ENCODE assay signal across 31 cellular contexts in the genomic region with DNA sequence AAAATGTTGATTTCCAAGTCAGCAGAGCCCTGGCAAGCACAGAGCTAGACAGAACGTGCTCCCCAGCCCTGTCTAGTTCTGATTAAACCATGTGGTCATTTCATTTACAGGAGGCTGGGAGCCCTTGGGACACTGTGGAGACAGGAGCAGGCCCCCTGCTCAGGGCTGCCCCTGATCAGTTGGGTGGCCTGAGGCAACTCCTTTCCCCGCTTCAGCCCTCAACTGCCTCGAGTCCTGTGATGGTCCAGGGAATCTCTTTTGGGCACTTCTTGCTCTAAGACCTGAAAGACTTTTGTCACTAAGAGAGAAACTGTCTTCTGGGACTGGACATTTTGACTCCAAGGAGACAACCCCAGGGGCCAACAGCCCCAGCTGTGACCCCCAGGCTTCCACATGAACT. TPM values are rescaled to one million over a fixed set of nuclear protein-coding genes. Genes with fewer than 3 reads are reported as not detected.
DNase-seq lines count a peak whose midpoint lies in the region; ATAC-seq and TF ChIP-seq lines count a peak whose summit lies in the region.
"Had no signal": no experiment of that assay in that cellular context is flagged by ENCODE, and none has a peak within 500 bp of the region (broad histone marks: within the 10 kb centered on the region; RNA-seq: fewer than 3 reads in every experiment).

No MANE protein-coding gene starts in this region.

- no peak for TF ChIP-seq POLR2A in ovary (IDR thresholded peaks at IDR 0.05)

- no peak overlapping the region for H3K9ac ChIP-seq in endodermal cell (ENCODE audit: extremely low read depth, low read length, poor library complexity, severe bottlenecking)
- H3K9ac ChIP-seq: GM23248 had no signal

- H3K4me3 Mint-ChIP-seq in endodermal cell: no peak overlapping the region
- H3K4me3 Mint-ChIP-seq: activated CD4-positive, alpha-beta memory T cell treated with anti-CD3 and anti-CD28 coated beads, Interleukin-2, amount 10 ng/mL, durations not matched to agents 7 days and 5 days; activated T-helper 17 cell treated with anti-CD3 and anti-CD28 coated beads, Interleukin-2, amount 50 U/mL, for 72 hours; CD14-positive monocyte; T-helper 1 cell treated with Interleukin-12 subunit alpha and Interleukin-12 subunit beta and Interleukin-4 antibody, amounts not matched to agents 30 μg/mL and 1 μg/mL, for 36 hours had no signal

- intact Hi-C loops in ovary (cut with DNase I): loop anchor here in 1 of 4 donors (10.0 kb wide), 2 partner anchors 175 to 215 kb away; partner anchors contain the start of gene TP53INP2

- peaks cover 90% of the 10 kb centered on the region for H3K36me3 ChIP-seq in RWPE2 (ENCODE audit: low read depth)
- H3K36me3 ChIP-seq in endodermal cell (ENCODE audit: control insufficient read depth, insufficient read depth, low read length): peaks cover 84% of the 10 kb centered on the region
- H3K36me3 ChIP-seq in ovary: no peaks in the 10 kb centered on the region

- DNase-seq in activated effector memory CD4-positive, alpha-beta T cell treated with anti-CD3 and anti-CD28 coated beads, Interleukin-2, amount 50 U/mL, for 16 hours: peak; percentile 17
- DNase-seq in activated effector memory CD4-positive, alpha-beta T cell treated with Interleukin-2 at 50 U/mL for 16 hours: no peak
- DNase-seq in RWPE2 (ENCODE audit: low spot score) (peak; percentile 57), endodermal cell (no peak), ovary (no peak)
- DNase-seq: 8988T; activated CD4-positive, alpha-beta memory T cell treated with anti-CD3 and anti-CD28 coated beads, Interleukin-2, amount 10 ng/mL, durations not matched to agents 7 days and 5 days; activated CD4-positive, CD25-positive, alpha-beta regulatory T cell treated with anti-CD3 and anti-CD28 coated beads, Interleukin-2, amount 50 U/mL, for 72 hours; activated CD8-positive, alpha-beta memory T cell treated with anti-CD3 and anti-CD28 coated beads, Interleukin-2, amount 50 U/mL, for 48 hours; DMS79 treated with DMSO at 0.1 percent for 48 hours; gastrocnemius medialis; GDM1; GM23248; Karpas-422; NCI-H1436; NCI-H2081; NCI-H2227 treated with DMSO at 0.1 percent for 48 hours; NCI-H526; Right ventricle myocardium superior; stimulated activated CD8-positive, alpha-beta memory T cell treated with anti-CD3 and anti-CD28 coated beads, Interleukin-4, amount 100 ng/mL, for 48 hours; stomach; upper lobe of right lung had no signal

- no peak overlapping the region for H3K27ac Mint-ChIP-seq in endodermal cell
- H3K27ac Mint-ChIP-seq: activated CD4-positive, alpha-beta memory T cell treated with anti-CD3 and anti-CD28 coated beads, Interleukin-2, amount 10 ng/mL, durations not matched to agents 7 days and 5 days; T-helper 1 cell treated with Interleukin-12 subunit alpha and Interleukin-12 subunit beta and Interleukin-4 antibody, amounts not matched to agents 30 μg/mL and 1 μg/mL, for 36 hours had no signal

- no peak for TF ChIP-seq EP300 in ovary (IDR thresholded peaks at IDR 0.05)

- WGBS in endodermal cell (ENCODE audit: insufficient coverage in 1 of 2, insufficient read length in 1 of 2), 2 experiments: 88 to 96% methylated on average over 3 of the region's 3 CpGs
- 74 to 77% (median 76%) methylated on average over 3 of the region's 3 CpGs for WGBS in ovary, 3 donors

- no peaks in the 10 kb centered on the region for H3K9me3 ChIP-seq in RWPE2 (ENCODE audit: severe bottlenecking)
- no peaks in the 10 kb centered on the region for H3K9me3 ChIP-seq in endodermal cell (ENCODE audit: control insufficient read depth, low read length)
- H3K9me3 ChIP-seq in ovary: no peaks in the 10 kb centered on the region
- H3K9me3 ChIP-seq: body of pancreas, gastrocnemius medialis, stomach, upper lobe of right lung had no signal

- H3K4me3 ChIP-seq in RWPE2 (ENCODE audit: severe bottlenecking) (no peak overlapping the region), endodermal cell (ENCODE audit: low read length) (no peak overlapping the region), ovary (no peak overlapping the region)
- H3K4me3 ChIP-seq: body of pancreas, gastrocnemius medialis, GM23248, stomach, upper lobe of right lung had no signal

- no peaks in the 10 kb centered on the region for H3K27me3 Mint-ChIP-seq in endodermal cell (ENCODE audit: insufficient read depth)
- H3K27me3 Mint-ChIP-seq: activated CD4-positive, alpha-beta memory T cell treated with anti-CD3 and anti-CD28 coated beads, Interleukin-2, amount 10 ng/mL, durations not matched to agents 7 days and 5 days; activated T-helper 17 cell treated with anti-CD3 and anti-CD28 coated beads, Interleukin-2, amount 50 U/mL, for 72 hours had no signal

- H3K27ac ChIP-seq in RWPE2 (ENCODE audit: poor library complexity, severe bottlenecking) (no peak overlapping the region), layer of hippocampus (ENCODE audit: low read depth, low read length) (peak overlapping the region; percentile 82), temporal lobe (ENCODE audit: low read depth, low read length) (peak overlapping the region; percentile 90), endodermal cell (ENCODE audit: low read depth, low read length) (no peak overlapping the region), ovary (no peak overlapping the region)
- H3K27ac ChIP-seq: GM23248 had no signal

- H3K27me3 ChIP-seq in RWPE2 (ENCODE audit: insufficient read depth, poor library complexity, severe bottlenecking): no peaks in the 10 kb centered on the region
- no peaks in the 10 kb centered on the region for H3K27me3 ChIP-seq in layer of hippocampus (ENCODE audit: control insufficient read depth, insufficient read depth, low read length)
- H3K27me3 ChIP-seq in endodermal cell (ENCODE audit: control insufficient read depth, insufficient read depth, low read length, poor library complexity, severe bottlenecking): no peaks in the 10 kb centered on the region
- no peaks in the 10 kb centered on the region for H3K27me3 ChIP-seq in ovary
- H3K27me3 ChIP-seq: body of pancreas, gastrocnemius medialis, stomach, upper lobe of right lung had no signal

- no peaks in the 10 kb centered on the region for H3K9me3 Mint-ChIP-seq in endodermal cell
- H3K9me3 Mint-ChIP-seq: activated CD4-positive, alpha-beta memory T cell treated with anti-CD3 and anti-CD28 coated beads, Interleukin-2, amount 10 ng/mL, durations not matched to agents 7 days and 5 days; activated T-helper 17 cell treated with anti-CD3 and anti-CD28 coated beads, Interleukin-2, amount 50 U/mL, for 72 hours; CD14-positive monocyte; T-helper 1 cell treated with Interleukin-12 subunit alpha and Interleukin-12 subunit beta and Interleukin-4 antibody, amounts not matched to agents 30 μg/mL and 1 μg/mL, for 36 hours had no signal

- peaks cover 74% of the 10 kb centered on the region for H3K36me3 Mint-ChIP-seq in endodermal cell (ENCODE audit: low read depth)

- no peak for ATAC-seq in RWPE2 (ENCODE audit: low read depth)
- no peak for ATAC-seq in GM18870 (IDR thresholded peaks at IDR 0.05; ENCODE audit: unreplicated experiment)
- ATAC-seq: activated T-helper 17 cell treated with anti-CD3 and anti-CD28 coated beads, Interleukin-2, amount 50 U/mL, for 72 hours; body of pancreas; HepG2; SK-N-SH treated with all-trans-retinoic acid at 6 μM for 48 hours had no signal

- H3K4me1 Mint-ChIP-seq in endodermal cell: peaks cover 3% of the 10 kb centered on the region
- H3K4me1 Mint-ChIP-seq: activated T-helper 17 cell treated with anti-CD3 and anti-CD28 coated beads, Interleukin-2, amount 50 U/mL, for 72 hours had no signal

- TF ChIP-seq CTCF in RWPE2 (IDR thresholded peaks at IDR 0.05; ENCODE audit: poor library complexity, severe bottlenecking) (no peak), endodermal cell (conservative IDR thresholded peaks at IDR 0.05) (no peak), ovary (IDR thresholded peaks at IDR 0.05) (no peak)

- H3K4me1 ChIP-seq in RWPE2 (ENCODE audit: insufficient read depth, poor library complexity, severe bottlenecking) (peaks cover 18% of the 10 kb centered on the region), endodermal cell (ENCODE audit: control insufficient read depth, insufficient read depth, low read length) (no peaks in the 10 kb centered on the region), ovary (ENCODE audit: insufficient read depth) (peaks cover 7% of the 10 kb centered on the region)

RNA-seq across cellular contexts. Expression of gene DYNLRB1, which starts 13.5 kb away (rescaled TPM):
- total RNA-seq in temporal lobe: 28.0 TPM
- total RNA-seq in endodermal cell: 100 to 1,000 TPM; 194 to 213 TPM
- polyA plus RNA-seq in endodermal cell (2013, experiment 1 of 2): 214 TPM
- polyA plus RNA-seq in endodermal cell (2013, experiment 2 of 2): 205 TPM
- 100 to 1,000 TPM in 6 of 7 donors, 10 to 100 TPM in 1; 79.9 to 128 (median 121) TPM for total RNA-seq in ovary
- polyA plus RNA-seq in ovary: 100 to 1,000 TPM; 151 to 319 TPM

RNA-seq across cellular contexts. Expression of gene MAP1LC3A, which starts 28.8 kb away (rescaled TPM):
- total RNA-seq in temporal lobe (49.2 TPM), endodermal cell (10 to 100 TPM; 19.0 to 41.6 TPM), ovary (10 to 100 TPM; 27.2 to 66.1 (median 36.0) TPM)
- polyA plus RNA-seq in endodermal cell (2013, experiment 1 of 2): 31.0 TPM
- polyA plus RNA-seq in endodermal cell (2013, experiment 2 of 2): 29.1 TPM
- polyA plus RNA-seq in ovary: 10 to 100 TPM in 1 of 2 donors, 1 to 10 TPM in 1; 3.4 to 57.2 TPM
- total RNA-seq: HepG2 had no signal
- polyA plus RNA-seq: HepG2 had no signal

Comparison
In these comparisons a context has a peak if more than half of its experiments do, and no peak if none do; other contexts are left out.
1. DNase-seq: peak in activated effector memory CD4-positive, alpha-beta T cell treated with anti-CD3 and anti-CD28 coated beads, Interleukin-2, amount 50 U/mL, for 16 hours (single experiment) and RWPE2 (single experiment); none in activated effector memory CD4-positive, alpha-beta T cell treated with Interleukin-2 at 50 U/mL for 16 hours (single experiment), endodermal cell (single experiment) and ovary (0 of 5).
2. H3K27ac ChIP-seq: peak in layer of hippocampus (single experiment) and temporal lobe (single experiment); none in RWPE2 (single experiment), endodermal cell (single experiment) and ovary (0 of 2).